ENCODE assay signal across 8 cellular contexts in genomic region chr14:73491256-73491976, GRCh38. TPM values are rescaled to one million over a fixed set of nuclear protein-coding genes. Genes with fewer than 3 reads are reported as not detected.
A peak's percentile ranks its signal among the peaks of the same experiment; 100 is the strongest.
DNase-seq lines count a peak whose midpoint lies in the region; ATAC-seq and TF ChIP-seq lines count a peak whose summit lies in the region.

No MANE protein-coding gene starts in this region.

- H3K27ac Mint-ChIP-seq in natural killer cell, result peak overlapping the region; percentile 86 to 88

- H3K4me3 Mint-ChIP-seq in natural killer cell, result peak overlapping the region; percentile 92

- ATAC-seq in HG03175 (IDR thresholded peaks at IDR 0.05; ENCODE audit: unreplicated experiment) (peak; percentile 59), natural killer cell (peak; percentile 76 to 81 (median 81))
- ATAC-seq in stimulated activated naive CD8-positive, alpha-beta T cell treated with anti-CD3 and anti-CD28 coated beads, Interleukin-15, Interleukin-2, amounts not matched to agents 100 U/mL and 50 U/mL, for 24 hours, result peak; percentile 78

- no peaks in the 10 kb centered on the region for H3K9me3 Mint-ChIP-seq in natural killer cell

- no peaks in the 10 kb centered on the region for H3K27me3 Mint-ChIP-seq in natural killer cell (ENCODE audit: low read depth in 2 of 2)

- peak; percentile 42 for TF ChIP-seq POLR2A in GM18951 (IDR thresholded peaks at IDR 0.05; ENCODE audit: extremely low read depth, insufficient read depth, insufficient read length)

- peaks cover 36 to 39% of the 10 kb centered on the region in 2 donors for H3K4me1 Mint-ChIP-seq in natural killer cell

- in situ Hi-C loops in GM18951 (cut with MboI; ENCODE audit: low sequenced_read_pairs, unreplicated experiment), result no loop called here

- DNase-seq in AG08395 (ENCODE audit: low spot score) (peak; percentile 71), NCI-H774 (lab: John Stamatoyannopoulos, UW) (peak; percentile 25), activated T-cell treated with anti-CD3 and anti-CD28 coated beads for 1 hour (ENCODE audit: low read depth) (peak; percentile 46), epithelial cell of prostate (ENCODE audit: low read depth, low spot score) (peak; percentile 18), natural killer cell (peak; percentile 76)
- DNase-seq in stimulated activated naive CD8-positive, alpha-beta T cell treated with anti-CD3 and anti-CD28 coated beads, Interleukin-15, Interleukin-2, amounts not matched to agents 100 U/mL and 50 U/mL, for 24 hours, result peak; percentile 78

- H3K27ac ChIP-seq in epithelial cell of prostate, result peak overlapping the region; percentile 58

- H3K36me3 Mint-ChIP-seq in natural killer cell, result no peaks in the 10 kb centered on the region

- TF ChIP-seq CTCF in natural killer cell (IDR thresholded peaks at IDR 0.05), result no peak

- intact Hi-C loops in natural killer cell (cut with micrococcal nuclease), result loop anchor here (2.0 kb wide), 2 partner anchors 77 to 527 kb away; partner anchors contain the start of genes ACOT2, BBOF1 and ENTPD5

RNA-seq across cellular contexts. Expression of gene RIOX1, which starts 0.7 kb away (rescaled TPM):
- 10 to 100 TPM; 18.1 to 25.4 (median 22.7) TPM for total RNA-seq in natural killer cell

RNA-seq across cellular contexts. Expression of gene NUMB, which starts 33.1 kb away (rescaled TPM):
- total RNA-seq in natural killer cell, result 10 to 100 TPM; 50.0 to 67.4 (median 56.3) TPM

RNA-seq across cellular contexts. Expression of gene ACOT1, which starts 45.5 kb away (rescaled TPM):
- total RNA-seq in natural killer cell, result 1 to 10 TPM; 3.3 to 4.4 (median 3.6) TPM

Comparison
In these comparisons a context has a peak if more than half of its experiments do, and no peak if none do; other contexts are left out.
1. Peak in every context shown above with its lines: DNase-seq, ATAC-seq and H3K27ac ChIP-seq.
2. DNase-seq: peak in every context shown above with its lines; median percentile 78 in stimulated activated naive CD8-positive, alpha-beta T cell treated with anti-CD3 and anti-CD28 coated beads, Interleukin-15, Interleukin-2, amounts not matched to agents 100 U/mL and 50 U/mL, for 24 hours; 76 in natural killer cell; 71 in AG08395; 46 in activated T-cell treated with anti-CD3 and anti-CD28 coated beads for 1 hour; 25 in NCI-H774; 18 in epithelial cell of prostate.